ENCODE assay signal across 14 cellular contexts in the genomic region with DNA sequence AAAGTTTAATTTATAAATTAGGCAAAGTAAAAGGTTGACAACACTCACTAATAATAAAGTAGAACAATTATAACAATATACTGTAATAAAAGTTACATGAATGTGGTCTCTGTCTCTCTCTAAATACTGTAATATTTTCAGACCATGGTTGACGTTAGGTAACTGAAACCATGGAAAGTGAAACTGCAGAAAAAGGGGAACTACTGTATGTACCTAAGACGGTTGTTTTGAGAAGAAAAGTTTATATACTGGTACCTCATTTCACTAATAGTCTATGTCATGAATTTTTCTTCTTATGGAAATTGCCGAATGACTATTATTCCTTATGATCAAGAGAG.
A peak's percentile ranks its signal among the peaks of the same experiment; 100 is the strongest.
DNase-seq lines count a peak whose midpoint lies in the region; ATAC-seq, FAIRE-seq and TF ChIP-seq lines count a peak whose summit lies in the region.
"Had no signal": no experiment of that assay in that cellular context is flagged by ENCODE, and none has a peak within 500 bp of the region (broad histone marks: within the 10 kb centered on the region; RNA-seq: fewer than 3 reads in every experiment).

No MANE protein-coding gene starts in this region.

- no peak overlapping the region for H3K4me2 ChIP-seq in H9 (ENCODE audit: insufficient read depth, insufficient read length, low read length)

- peak; percentile 95 for ATAC-seq in GM18868 (IDR thresholded peaks at IDR 0.05; ENCODE audit: unreplicated experiment)
- peak; percentile 96 for ATAC-seq in GM21786 (IDR thresholded peaks at IDR 0.05; ENCODE audit: unreplicated experiment)
- peak; percentile 98 for ATAC-seq in HG03432 (IDR thresholded peaks at IDR 0.05; ENCODE audit: unreplicated experiment)
- ATAC-seq in activated B cell treated with CpG ODN at 0.5 μM for 24 hours (ENCODE audit: low read depth), result peak; percentile 87

- no peaks in the 10 kb centered on the region for H4K20me1 ChIP-seq in H9 (ENCODE audit: control insufficient read depth, insufficient read depth, insufficient read length)

- H2AK5ac ChIP-seq in H9 (ENCODE audit: insufficient read length, low read length), result no peak overlapping the region

- no peak overlapping the region for H3K9ac ChIP-seq in H9 (ENCODE audit: extremely low read depth, insufficient read length, low read length)
- H3K9ac ChIP-seq: parathyroid adenoma had no signal

- H4K91ac ChIP-seq in H9 (ENCODE audit: insufficient read length, low read depth, low read length), result no peak overlapping the region

- no peak overlapping the region for H2BK120ac ChIP-seq in H9 (ENCODE audit: low read depth, low read length, poor library complexity, severe bottlenecking)

- CTCF ChIA-PET in activated B cell treated with CpG ODN at 0.5 μM for 24 hours (lab: Charles Lee), result no interaction called here

- POLR2A ChIA-PET in activated B cell treated with CpG ODN at 0.5 μM for 24 hours (lab: Charles Lee), result no interaction called here

- H3K27ac Mint-ChIP-seq in activated B cell treated with CpG ODN at 0.5 μM for 24 hours, result peak overlapping the region; percentile 69
- H3K27ac Mint-ChIP-seq in H9, result no peak overlapping the region
- H3K27ac Mint-ChIP-seq: activated naive CD4-positive, alpha-beta T cell treated with anti-CD3 and anti-CD28 coated beads, Interleukin-2, amount 50 U/mL, for 24 hours; immature natural killer cell had no signal

- H2BK20ac ChIP-seq in H9 (ENCODE audit: low read depth, low read length, poor library complexity, severe bottlenecking), result no peak overlapping the region

- H2BK5ac ChIP-seq in H9 (ENCODE audit: insufficient read length, low read length), result no peak overlapping the region

- H3K4ac ChIP-seq in H9 (ENCODE audit: low read depth, low read length), result no peak overlapping the region

- H2BK15ac ChIP-seq in H9 (ENCODE audit: low read depth, low read length), result no peak overlapping the region

- no peaks in the 10 kb centered on the region for H3K79me2 ChIP-seq in H9 (ENCODE audit: insufficient read depth, low read length)
- H3K79me2 ChIP-seq: parathyroid adenoma had no signal

- FAIRE-seq in H54 (lab: Jason Lieb, UNC), result no peak
- FAIRE-seq: D721Med, TTC549 had no signal

- WGBS in H9 (ENCODE audit: extremely low coverage, insufficient read length, low lambda C conversion rate), result no CpG with 5 or more reads among the region's 3 CpGs

- TF ChIP-seq CTCF in activated B cell treated with CpG ODN at 0.5 μM for 24 hours (IDR thresholded peaks at IDR 0.05) (no peak), H9 (conservative IDR thresholded peaks at IDR 0.05) (no peak)

- no peak overlapping the region for H3T11ph ChIP-seq in H9 (ENCODE audit: low read length)

- no peaks in the 10 kb centered on the region for H3K36me3 Mint-ChIP-seq in activated B cell treated with CpG ODN at 0.5 μM for 24 hours (ENCODE audit: low read depth)
- no peaks in the 10 kb centered on the region; a peak in 1 of 7 replicates for H3K36me3 Mint-ChIP-seq in H9 (ENCODE audit: insufficient read depth in 1 of 3, low read depth in 3 of 3)
- H3K36me3 Mint-ChIP-seq: activated naive CD4-positive, alpha-beta T cell treated with anti-CD3 and anti-CD28 coated beads, Interleukin-2, amount 50 U/mL, for 24 hours had no signal

- H3K4me3 Mint-ChIP-seq in activated B cell treated with CpG ODN at 0.5 μM for 24 hours, result no peak overlapping the region
- no peak overlapping the region for H3K4me3 Mint-ChIP-seq in H9
- H3K4me3 Mint-ChIP-seq: activated naive CD4-positive, alpha-beta T cell treated with anti-CD3 and anti-CD28 coated beads, Interleukin-2, amount 50 U/mL, for 24 hours; immature natural killer cell had no signal

- H4K8ac ChIP-seq in H9 (replicated peaks; ENCODE audit: insufficient read length, low read depth, low read length), result no peak overlapping the region

- H3K27me3 Mint-ChIP-seq in activated B cell treated with CpG ODN at 0.5 μM for 24 hours, result no peaks in the 10 kb centered on the region
- no peaks in the 10 kb centered on the region; the same call in 1 of the 2 replicates for H3K27me3 Mint-ChIP-seq in H9 (ENCODE audit: low read depth)
- H3K27me3 Mint-ChIP-seq: activated naive CD4-positive, alpha-beta T cell treated with anti-CD3 and anti-CD28 coated beads, Interleukin-2, amount 50 U/mL, for 24 hours had no signal

- H4K5ac ChIP-seq in H9 (ENCODE audit: insufficient read length, low read depth, low read length), result no peak overlapping the region

- no peaks in the 10 kb centered on the region for H3K79me1 ChIP-seq in H9 (ENCODE audit: insufficient read depth, low read depth, low read length, poor library complexity, severe bottlenecking)

- no peak overlapping the region for H2AFZ ChIP-seq in H9 (ENCODE audit: low read length)
- H2AFZ ChIP-seq: parathyroid adenoma had no signal

- H3K27ac ChIP-seq in H9 (ENCODE audit: insufficient read length, low read depth, low read length), result no peak overlapping the region
- H3K27ac ChIP-seq: parathyroid adenoma had no signal

- H3K4me1 Mint-ChIP-seq in activated B cell treated with CpG ODN at 0.5 μM for 24 hours, result peaks cover 34% of the 10 kb centered on the region
- peaks cover 2 to 8% of the 10 kb centered on the region in 2 experiments; a peak in 3 of 4 replicates for H3K4me1 Mint-ChIP-seq in H9
- H3K4me1 Mint-ChIP-seq: activated naive CD4-positive, alpha-beta T cell treated with anti-CD3 and anti-CD28 coated beads, Interleukin-2, amount 50 U/mL, for 24 hours; immature natural killer cell had no signal

- H3K23me2 ChIP-seq in H9 (ENCODE audit: insufficient read length, low read depth, low read length, poor library complexity, severe bottlenecking), result no peaks in the 10 kb centered on the region

- H3K23ac ChIP-seq in H9 (ENCODE audit: insufficient read length, low read depth, low read length), result no peak overlapping the region

- H2BK12ac ChIP-seq in H9 (ENCODE audit: insufficient read length, low read depth, low read length), result no peak overlapping the region

- no peak overlapping the region for H3K14ac ChIP-seq in H9 (ENCODE audit: insufficient read depth, low read length)

- no peaks in the 10 kb centered on the region for H3K9me3 ChIP-seq in H9 (ENCODE audit: control insufficient read depth, low read depth, low read length)

- TF ChIP-seq POLR2A in H54 (IDR thresholded peaks at IDR 0.05; ENCODE audit: low read depth, low read length), result no peak

- no peak overlapping the region for H3K56ac ChIP-seq in H9 (ENCODE audit: insufficient read length, low read depth, low read length)

- no peaks in the 10 kb centered on the region for H3K27me3 ChIP-seq in H9 (ENCODE audit: insufficient read depth, low read length)

- intact Hi-C loops in activated B cell treated with CpG ODN at 0.5 μM for 24 hours (cut with micrococcal nuclease), result loop anchor here (5.0 kb wide), 2 partner anchors 49 to 166 kb away; a partner anchor contains a TSS

- H3K4me1 ChIP-seq in H9 (ENCODE audit: insufficient read depth, low read length), result no peaks in the 10 kb centered on the region
- H3K4me1 ChIP-seq: parathyroid adenoma had no signal

- H3K18ac ChIP-seq in H9 (ENCODE audit: insufficient read length, low read depth, low read length), result no peak overlapping the region

- DNase-seq in activated B cell treated with CpG ODN at 0.5 μM for 24 hours, result no peak
- no peak for DNase-seq in H9
- DNase-seq in NCI-H1092 treated with DMSO at 0.1 percent for 48 hours (lab: John Stamatoyannopoulos, UW), result no peak
- DNase-seq in H54 (ENCODE audit: insufficient read length, low spot score), result no peak
- DNase-seq in activated CD4-positive, alpha-beta T cell treated with anti-CD3 and anti-CD28 coated beads for 48 hours, result no peak
- DNase-seq: immature natural killer cell, NCI-H226 had no signal

- H3K9me3 Mint-ChIP-seq in activated B cell treated with CpG ODN at 0.5 μM for 24 hours, result peaks cover 3% of the 10 kb centered on the region
- H3K9me3 Mint-ChIP-seq in H9, result peaks cover 0 to 1% of the 10 kb centered on the region in 2 experiments; a peak in 1 of 5 replicates
- H3K9me3 Mint-ChIP-seq: activated naive CD4-positive, alpha-beta T cell treated with anti-CD3 and anti-CD28 coated beads, Interleukin-2, amount 50 U/mL, for 24 hours had no signal
